ENCODE assay signal across 22 cellular contexts in genomic region chr1:53180226-53180625, GRCh38. TPM values are rescaled to one million over a fixed set of nuclear protein-coding genes. Genes with fewer than 3 reads are reported as not detected.
A peak's percentile ranks its signal among the peaks of the same experiment; 100 is the strongest.
DNase-seq lines count a peak whose midpoint lies in the region; ATAC-seq and TF ChIP-seq lines count a peak whose summit lies in the region.
"Had no signal": no experiment of that assay in that cellular context is flagged by ENCODE, and none has a peak within 500 bp of the region (broad histone marks: within the 10 kb centered on the region; RNA-seq: fewer than 3 reads in every experiment).

No MANE protein-coding gene starts in this region.

- no peak overlapping the region for H3K4me2 ChIP-seq in SK-N-SH
- H3K4me2 ChIP-seq in smooth muscle cell = no peak overlapping the region
- no peak overlapping the region for H3K4me2 ChIP-seq in neuronal stem cell (ENCODE audit: insufficient read depth, low read length, poor library complexity, severe bottlenecking)

- CTCF ChIA-PET in SK-N-SH (lab: Yijun Ruan, JAX) = interaction anchor here (0.7 to 9.7 kb wide), 15 partner anchors 9 to 479 kb away, joined by 3 to 65 read pairs (median 4); partner anchors contain the start of gene CPT2

- no peaks in the 10 kb centered on the region for H3K36me3 ChIP-seq in SK-N-SH (replicated peaks in 1 of 2; ENCODE audit: control insufficient read depth in 1 of 2, insufficient read depth in 2 of 2, low read length in 1 of 2)
- H3K36me3 ChIP-seq in brain microvascular endothelial cell (replicated peaks) = no peaks in the 10 kb centered on the region
- H3K36me3 ChIP-seq in smooth muscle cell (ENCODE audit: low read depth) = no peaks in the 10 kb centered on the region
- H3K36me3 ChIP-seq in neuronal stem cell (replicated peaks in 1 of 2; ENCODE audit: control insufficient read depth in 2 of 2, insufficient read depth in 2 of 2, low read length in 2 of 2) = no peaks in the 10 kb centered on the region

- H3K9me2 ChIP-seq in SK-N-SH = no peaks in the 10 kb centered on the region

- WGBS in SK-N-SH (ENCODE audit: low lambda C conversion rate) = 72% methylated on average over 2 of the region's 2 CpGs
- 61% methylated on average over 2 of the region's 2 CpGs for WGBS in smooth muscle cell (ENCODE audit: low lambda C conversion rate)
- WGBS in neuronal stem cell (ENCODE audit: extremely low coverage in 2 of 2, insufficient read length in 2 of 2, insufficient replicate concordance in 1 of 2), 2 donors = no CpG with 5 or more reads among the region's 2 CpGs

- no peak for TF ChIP-seq RAD21 in SK-N-SH (IDR thresholded peaks at IDR 0.05; ENCODE audit: low read length)

- H3K79me2 ChIP-seq in SK-N-SH (ENCODE audit: insufficient read depth) (no peaks in the 10 kb centered on the region), smooth muscle cell (ENCODE audit: low read depth) (no peaks in the 10 kb centered on the region)

- H3F3A ChIP-seq in SK-N-SH (replicated peaks; ENCODE audit: insufficient read depth) = no peaks in the 10 kb centered on the region
- H3F3A ChIP-seq in smooth muscle cell (ENCODE audit: low read depth) = no peaks in the 10 kb centered on the region

- H3K18ac ChIP-seq in neuronal stem cell (ENCODE audit: low read length) = no peak overlapping the region

- no peak overlapping the region for H2BK5ac ChIP-seq in neuronal stem cell (ENCODE audit: low read length)

- no peak overlapping the region for H3K9ac ChIP-seq in SK-N-SH
- H3K9ac ChIP-seq in smooth muscle cell (ENCODE audit: low read depth) = no peak overlapping the region
- no peak overlapping the region for H3K9ac ChIP-seq in neuronal stem cell (ENCODE audit: low read depth, low read length, poor library complexity)

- H3K23ac ChIP-seq in neuronal stem cell (ENCODE audit: low read depth, low read length, poor library complexity) = no peak overlapping the region

- H4K20me1 ChIP-seq in SK-N-SH (ENCODE audit: insufficient read depth) = no peaks in the 10 kb centered on the region
- H4K20me1 ChIP-seq in smooth muscle cell (ENCODE audit: low read depth) = no peaks in the 10 kb centered on the region

- no peaks in the 10 kb centered on the region for H3K27me3 ChIP-seq in SK-N-SH (ENCODE audit: insufficient read depth)
- no peaks in the 10 kb centered on the region for H3K27me3 ChIP-seq in brain microvascular endothelial cell (replicated peaks)
- no peaks in the 10 kb centered on the region for H3K27me3 ChIP-seq in smooth muscle cell (ENCODE audit: low read depth)
- H3K27me3 ChIP-seq in neuronal stem cell (ENCODE audit: control insufficient read depth in 3 of 3, insufficient read depth in 3 of 3, low read depth in 1 of 3, low read length in 3 of 3) = peaks cover 0 to 39% (median 0%) of the 10 kb centered on the region in 3 experiments

- no peak overlapping the region for H2AK5ac ChIP-seq in neuronal stem cell (ENCODE audit: low read depth, low read length)

- DNase-seq in SK-N-SH = no peak
- peak; percentile 30 for DNase-seq in brain microvascular endothelial cell
- DNase-seq in fibroblast of the aortic adventitia (ENCODE audit: low read depth) = peak; percentile 86
- no peak for DNase-seq in smooth muscle cell (lab: John Stamatoyannopoulos, UW; ENCODE audit: unreplicated experiment)
- no peak for DNase-seq in neuronal stem cell (ENCODE audit: low spot score)
- no peak for DNase-seq in RKO (ENCODE audit: low spot score)
- DNase-seq: CD4-positive, alpha-beta T cell; DMS153; GOT3; KBM-7; NCI-H1105; NCI-H187; NCI-H2227 treated with DMSO at 0.1 percent for 48 hours; NCI-H526; PC-3; SIG-M5 had no signal

- H2BK120ac ChIP-seq in neuronal stem cell (ENCODE audit: low read depth, low read length) = no peak overlapping the region

- H2AFZ ChIP-seq in SK-N-SH (ENCODE audit: low read depth) (peak overlapping the region; percentile 67; the same call in 1 of the 2 replicates), smooth muscle cell (ENCODE audit: low read depth) (peak overlapping the region; percentile 58), neuronal stem cell (ENCODE audit: low read length) (no peak overlapping the region)

- no peak overlapping the region for H3K4ac ChIP-seq in neuronal stem cell (ENCODE audit: low read length)

- in situ Hi-C loops in brain microvascular endothelial cell (cut with HindIII; ENCODE audit: low pct_ligation_motif_present, low sequenced_read_pairs) = no loop called here

- H3K4me1 ChIP-seq in SK-N-SH (ENCODE audit: control insufficient read depth in 1 of 2, insufficient read depth in 2 of 2, low read depth in 1 of 2, low read length in 1 of 2) = peaks cover 7 to 12% of the 10 kb centered on the region in 2 experiments; a peak in 2 of 4 replicates
- peaks cover 3% of the 10 kb centered on the region for H3K4me1 ChIP-seq in smooth muscle cell (ENCODE audit: low read depth)
- no peaks in the 10 kb centered on the region for H3K4me1 ChIP-seq in neuronal stem cell (ENCODE audit: control insufficient read depth in 2 of 2, insufficient read depth in 1 of 2, low read depth in 1 of 2, low read length in 2 of 2)

- H3K14ac ChIP-seq in neuronal stem cell (ENCODE audit: low read length) = no peak overlapping the region

- ATAC-seq in SK-N-SH treated with all-trans-retinoic acid at 6 μM for 48 hours = no peak
- no peak for ATAC-seq in HG03520 (IDR thresholded peaks at IDR 0.05; ENCODE audit: unreplicated experiment)
- ATAC-seq: GM12878, PC-3 had no signal

- POLR2A ChIA-PET in SK-N-SH (lab: Yijun Ruan, JAX) = interaction anchor here (1.2 kb wide), 1 partner anchor 477 kb away, joined by 3 read pairs; no protein-coding TSS in a partner anchor

- TF ChIP-seq EP300 in SK-N-SH (IDR thresholded peaks at IDR 0.05; ENCODE audit: borderline replicate concordance in 1 of 2, low read depth in 1 of 2, low read length in 1 of 2) = no peak

- no peak overlapping the region for H2BK12ac ChIP-seq in neuronal stem cell (ENCODE audit: low read length)

- H3K27ac ChIP-seq in SK-N-SH (ENCODE audit: low read depth in 2 of 2, low read length in 1 of 2) (no peak overlapping the region), brain microvascular endothelial cell (no peak overlapping the region), smooth muscle cell (ENCODE audit: low read depth) (no peak overlapping the region), neuronal stem cell (replicated peaks; ENCODE audit: low read length) (no peak overlapping the region)
- H3K27ac ChIP-seq: 22Rv1, RWPE1 had no signal

- H2BK15ac ChIP-seq in neuronal stem cell (ENCODE audit: low read length) = no peak overlapping the region

- H3K4me3 ChIP-seq in SK-N-SH (ENCODE audit: low read depth in 2 of 2, low read length in 1 of 2) (no peak overlapping the region), brain microvascular endothelial cell (ENCODE audit: low read depth, low read length) (no peak overlapping the region), fibroblast of the aortic adventitia (ENCODE audit: low read depth, low read length) (no peak overlapping the region), smooth muscle cell (no peak overlapping the region), neuronal stem cell (ENCODE audit: low read length in 2 of 2) (no peak overlapping the region)
- H3K4me3 ChIP-seq: GM12878 had no signal

- H4K8ac ChIP-seq in neuronal stem cell (ENCODE audit: low read depth, low read length) = no peak overlapping the region

- TF ChIP-seq CTCF in SK-N-SH (IDR thresholded peaks at IDR 0.05) (no peak), brain microvascular endothelial cell (IDR thresholded peaks at IDR 0.05; ENCODE audit: low read depth, low read length, missing control alignments) (no peak), fibroblast of the aortic adventitia (IDR thresholded peaks at IDR 0.05; ENCODE audit: insufficient read depth, low read length) (no peak), smooth muscle cell (IDR thresholded peaks at IDR 0.05; ENCODE audit: borderline replicate concordance, insufficient read depth, poor library complexity, severe bottlenecking) (no peak)

- H4K91ac ChIP-seq in neuronal stem cell (ENCODE audit: low read depth, low read length, poor library complexity) = no peak overlapping the region

- H3K79me1 ChIP-seq in neuronal stem cell (ENCODE audit: low read depth, low read length) = no peaks in the 10 kb centered on the region

- H3K9me3 ChIP-seq in SK-N-SH = no peaks in the 10 kb centered on the region
- H3K9me3 ChIP-seq in smooth muscle cell (replicated peaks; ENCODE audit: low read depth) = no peaks in the 10 kb centered on the region
- H3K9me3 ChIP-seq in neuronal stem cell (replicated peaks in 1 of 2; ENCODE audit: control insufficient read depth in 2 of 2, insufficient read depth in 1 of 2, low read depth in 1 of 2, low read length in 2 of 2) = no peaks in the 10 kb centered on the region

RNA-seq across cellular contexts. Expression of gene CPT2, which starts 16.4 kb away (rescaled TPM):
- polyA plus RNA-seq in SK-N-SH (2012; rRNA removed) = 18.6 and 21.3 TPM in 2 replicates
- 14.1 and 18.5 TPM in 2 replicates for polyA plus RNA-seq in SK-N-SH (2012; cell fraction: cytosol; rRNA removed)
- polyA plus RNA-seq in SK-N-SH (2012; cell fraction: nucleus; rRNA removed) = 7.5 and 10.6 TPM in 2 replicates
- 7.5 and 14.7 TPM in 2 replicates for total RNA-seq in fibroblast of the aortic adventitia (ENCODE audit: low replicate concordance)
- total RNA-seq in smooth muscle cell = 13.1 and 15.7 TPM in 2 replicates
- polyA plus RNA-seq in smooth muscle cell = 13.3 and 18.1 TPM in 2 replicates
- polyA plus RNA-seq in neuronal stem cell (2013, experiment 1 of 2) = 13.9 TPM
- polyA plus RNA-seq in neuronal stem cell (2013, experiment 2 of 2) = 14.2 TPM

RNA-seq across cellular contexts. Expression of gene SLC1A7, which starts 37.8 kb away (rescaled TPM):
- not detected in 2 replicates for polyA plus RNA-seq in SK-N-SH (2012; rRNA removed)
- polyA plus RNA-seq in SK-N-SH (2012; cell fraction: cytosol; rRNA removed) = not detected in 2 replicates
- polyA plus RNA-seq in SK-N-SH (2012; cell fraction: nucleus; rRNA removed) = 0.02 and 0.04 TPM in 2 replicates
- total RNA-seq in fibroblast of the aortic adventitia (ENCODE audit: low replicate concordance) = 0.41 and 3.8 TPM in 2 replicates
- total RNA-seq in smooth muscle cell = not detected in 2 replicates
- 0.05 and 0.53 TPM in 2 replicates for polyA plus RNA-seq in smooth muscle cell
- not detected for polyA plus RNA-seq in neuronal stem cell (2013, experiment 1 of 2)
- polyA plus RNA-seq in neuronal stem cell (2013, experiment 2 of 2) = not detected
- total RNA-seq: CD4-positive, alpha-beta T cell; Daoy; GM12878 had no signal
- polyA plus RNA-seq: GM12878 had no signal

RNA-seq across cellular contexts. Expression of gene CZIB, which starts 40.2 kb away (rescaled TPM):
- 69.0 and 77.0 TPM in 2 replicates for polyA plus RNA-seq in SK-N-SH (2012; rRNA removed)
- 63.3 and 64.2 TPM in 2 replicates for polyA plus RNA-seq in SK-N-SH (2012; cell fraction: cytosol; rRNA removed)
- polyA plus RNA-seq in SK-N-SH (2012; cell fraction: nucleus; rRNA removed) = 77.6 and 114 TPM in 2 replicates
- total RNA-seq in fibroblast of the aortic adventitia (ENCODE audit: low replicate concordance) = 49.9 and 66.6 TPM in 2 replicates
- total RNA-seq in smooth muscle cell = 39.3 and 49.4 TPM in 2 replicates
- polyA plus RNA-seq in smooth muscle cell = 45.8 and 47.9 TPM in 2 replicates
- 86.8 TPM for polyA plus RNA-seq in neuronal stem cell (2013, experiment 1 of 2)
- polyA plus RNA-seq in neuronal stem cell (2013, experiment 2 of 2) = 85.5 TPM

RNA-seq across cellular contexts. Expression of gene MAGOH, which starts 58.1 kb away (rescaled TPM):
- 26.5 and 31.1 TPM in 2 replicates for polyA plus RNA-seq in SK-N-SH (2012; rRNA removed)
- polyA plus RNA-seq in SK-N-SH (2012; cell fraction: cytosol; rRNA removed) = 48.1 and 71.8 TPM in 2 replicates
- 2.6 and 5.8 TPM in 2 replicates for polyA plus RNA-seq in SK-N-SH (2012; cell fraction: nucleus; rRNA removed)
- 3.8 and 24.2 TPM in 2 replicates for total RNA-seq in fibroblast of the aortic adventitia (ENCODE audit: low replicate concordance)
- total RNA-seq in smooth muscle cell = 30.5 and 37.3 TPM in 2 replicates
- polyA plus RNA-seq in smooth muscle cell = 28.5 and 38.4 TPM in 2 replicates
- 141 TPM for polyA plus RNA-seq in neuronal stem cell (2013, experiment 1 of 2)
- polyA plus RNA-seq in neuronal stem cell (2013, experiment 2 of 2) = 139 TPM

Comparison
In these comparisons a context has a peak if more than half of its experiments do, and no peak if none do; other contexts are left out.
1. DNase-seq: peak in brain microvascular endothelial cell (single experiment) and fibroblast of the aortic adventitia (single experiment); none in SK-N-SH (single experiment), smooth muscle cell (single experiment), neuronal stem cell (single experiment) and RKO (single experiment).